Comparison of ENCODE assay signal across 16 cellular contexts in genomic region chr6:84773133-84773430, GRCh38. TPM values are rescaled to one million over a fixed set of nuclear protein-coding genes. Genes with fewer than 3 reads are reported as not detected.
DNase-seq lines count a peak whose midpoint lies in the region; ATAC-seq and TF ChIP-seq lines count a peak whose summit lies in the region.
"Had no signal": no experiment of that assay in that cellular context is flagged by ENCODE, and none has a peak within 500 bp of the region (broad histone marks: within the 10 kb centered on the region; RNA-seq: fewer than 3 reads in every experiment).

No MANE protein-coding gene starts in this region.

- H3K27me3 ChIP-seq in MM.1S (replicated peaks; ENCODE audit: insufficient read depth, low read length) (no peaks in the 10 kb centered on the region), osteoblast (ENCODE audit: insufficient read depth, low read length) (peaks cover 35% of the 10 kb centered on the region)

- no peaks in the 10 kb centered on the region for H3K36me3 ChIP-seq in MM.1S (replicated peaks; ENCODE audit: insufficient read depth, low read length)
- no peaks in the 10 kb centered on the region for H3K36me3 ChIP-seq in osteoblast (ENCODE audit: insufficient read depth, low read length)
- H3K36me3 ChIP-seq in mucosa of descending colon (ENCODE audit: low read depth): no peaks in the 10 kb centered on the region
- H3K36me3 ChIP-seq: neutrophil had no signal

- H3K9me3 ChIP-seq in MM.1S (replicated peaks; ENCODE audit: insufficient read depth, low read length): no peaks in the 10 kb centered on the region
- H3K9me3 ChIP-seq in osteoblast (ENCODE audit: low read depth, low read length): no peaks in the 10 kb centered on the region
- H3K9me3 ChIP-seq in mucosa of descending colon: no peaks in the 10 kb centered on the region
- H3K9me3 ChIP-seq: neutrophil had no signal

- H3K4me1 Mint-ChIP-seq in Calu3 (ENCODE audit: low read depth, unreplicated experiment): peaks cover 19% of the 10 kb centered on the region
- H3K4me1 Mint-ChIP-seq: immature natural killer cell had no signal

- no peaks in the 10 kb centered on the region for H3K9me2 ChIP-seq in MM.1S (replicated peaks; ENCODE audit: insufficient read depth, low read length)

- BruUV-seq in Calu3 (replicated peaks; lab: Mats Ljungman, UMichigan): no TSS peak

- H3K4me3 ChIP-seq in MM.1S (ENCODE audit: low read length) (peak overlapping the region; percentile 57), fibroblast of pulmonary artery (replicated peaks; ENCODE audit: low read depth, low read length) (peak overlapping the region; percentile 59), osteoblast (ENCODE audit: insufficient read depth, low read length) (peak overlapping the region; percentile 80), mucosa of descending colon (no peak overlapping the region)

- no peaks in the 10 kb centered on the region for H3K9me3 Mint-ChIP-seq in Calu3 (ENCODE audit: low read depth, unreplicated experiment)
- H3K9me3 Mint-ChIP-seq: activated CD8-positive, alpha-beta T cell treated with anti-CD3 and anti-CD28 coated beads for 36 hours had no signal

- no peak for DNase-seq in Calu3
- no peak for DNase-seq in MM.1S
- peak; percentile 55 for DNase-seq in fibroblast of pulmonary artery (ENCODE audit: low read depth)
- no peak for DNase-seq in osteoblast (ENCODE audit: insufficient read length, low spot score, missing footprints)
- DNase-seq in mucosa of descending colon: no peak
- DNase-seq in DMS79 treated with DMSO at 0.1 percent for 48 hours (lab: John Stamatoyannopoulos, UW): no peak
- DNase-seq: activated naive CD4-positive, alpha-beta T cell treated with anti-CD3 and anti-CD28 coated beads, Interleukin-2, amount 50 U/mL, for 16 hours; immature natural killer cell; NCI-H2029 treated with DMSO at 0.1 percent for 48 hours; stimulated activated CD4-positive, alpha-beta T cell treated with anti-CD3 and anti-CD28 coated beads, Interleukin-1b, Interleukin-23, amount 100 ng/mL, for 48 hours; stimulated activated naive CD4-positive, alpha-beta T cell treated with Interleukin-2 at 50 U/mL for 16 hours; T-helper 17 cell had no signal

- H3K4me2 ChIP-seq in MM.1S (ENCODE audit: low read depth, low read length) (peak overlapping the region; percentile 76), osteoblast (ENCODE audit: insufficient read depth, low read length) (peak overlapping the region; percentile 91)

- intact Hi-C loops in Calu3 (cut with micrococcal nuclease; ENCODE audit: unreplicated experiment): loop anchor here (5.0 kb wide), 1 partner anchor 206 kb away; no protein-coding TSS in a partner anchor
- intact Hi-C loops in mucosa of descending colon (cut with DNase I, micrococcal nuclease): no loop called here

- H3K36me3 Mint-ChIP-seq in Calu3 (ENCODE audit: insufficient read depth, unreplicated experiment): peaks cover 41% of the 10 kb centered on the region

- H3K4me1 ChIP-seq in MM.1S (ENCODE audit: low read length) (no peaks in the 10 kb centered on the region), osteoblast (ENCODE audit: insufficient read depth, low read length) (peaks cover 8% of the 10 kb centered on the region), mucosa of descending colon (ENCODE audit: low read depth) (peaks cover 3% of the 10 kb centered on the region)

- H4K20me1 ChIP-seq in MM.1S (ENCODE audit: insufficient read depth, low read length): no peaks in the 10 kb centered on the region
- no peaks in the 10 kb centered on the region for H4K20me1 ChIP-seq in osteoblast (ENCODE audit: insufficient read depth, low read length)

- TF ChIP-seq CTCF in Calu3 (IDR thresholded peaks at IDR 0.05; ENCODE audit: unreplicated experiment) (no peak), MM.1S (IDR thresholded peaks at IDR 0.05; ENCODE audit: low read length) (no peak), fibroblast of pulmonary artery (IDR thresholded peaks at IDR 0.05; ENCODE audit: low read length, missing control alignments) (no peak), osteoblast (IDR thresholded peaks at IDR 0.05; ENCODE audit: extremely low read depth, low read depth, low read length) (no peak), mucosa of descending colon (IDR thresholded peaks at IDR 0.05) (no peak)

- H3K4me3 Mint-ChIP-seq in Calu3 (ENCODE audit: low read depth, unreplicated experiment): peak overlapping the region; percentile 98
- H3K4me3 Mint-ChIP-seq: activated CD8-positive, alpha-beta T cell treated with anti-CD3 and anti-CD28 coated beads for 36 hours; immature natural killer cell; T-helper 17 cell had no signal

- H3K27ac ChIP-seq in MM.1S (ENCODE audit: low read length) (no peak overlapping the region), osteoblast (ENCODE audit: low read depth, low read length) (no peak overlapping the region)
- H3K27ac ChIP-seq: neutrophil had no signal

- no peaks in the 10 kb centered on the region for H3F3A ChIP-seq in MM.1S (ENCODE audit: insufficient read depth, low read length)

- H3K9ac ChIP-seq in MM.1S (ENCODE audit: low read length): no peak overlapping the region; the same call in 1 of the 2 replicates

- peak overlapping the region; percentile 74; the same call in 1 of the 2 replicates for H2AFZ ChIP-seq in MM.1S (ENCODE audit: low read length)
- peak overlapping the region; percentile 97 for H2AFZ ChIP-seq in osteoblast (ENCODE audit: low read length)

- no peaks in the 10 kb centered on the region for H3K27me3 Mint-ChIP-seq in Calu3 (ENCODE audit: unreplicated experiment)

- ATAC-seq in mucosa of descending colon: no peak
- no peak for ATAC-seq in GM18867 (IDR thresholded peaks at IDR 0.05; ENCODE audit: unreplicated experiment)
- no peak for ATAC-seq in HG03045 (IDR thresholded peaks at IDR 0.05; ENCODE audit: unreplicated experiment)
- ATAC-seq: T-helper 17 cell had no signal

- peak overlapping the region; percentile 93 for H3K27ac Mint-ChIP-seq in Calu3 (ENCODE audit: unreplicated experiment)
- H3K27ac Mint-ChIP-seq: activated CD8-positive, alpha-beta T cell treated with anti-CD3 and anti-CD28 coated beads for 36 hours; immature natural killer cell; T-helper 17 cell had no signal

- CTCF ChIA-PET in Calu3 (lab: Charles Lee): interaction anchor here (0.6 to 2.7 kb wide), 7 partner anchors 8 to 351 kb away, joined by 3 to 11 read pairs (median 3); partner anchors contain the start of gene TBX18

- H3K79me2 ChIP-seq in MM.1S (ENCODE audit: low read length) (no peaks in the 10 kb centered on the region), osteoblast (ENCODE audit: insufficient read depth, low read length) (no peaks in the 10 kb centered on the region)

RNA-seq across cellular contexts. Expression of gene TBX18, which starts 8.7 kb away (rescaled TPM):
- total RNA-seq in Calu3 (2022): 48.5 and 49.2 TPM in 2 replicates
- total RNA-seq in osteoblast: 64.1 and 65.1 TPM in 2 replicates
- 1 to 10 TPM in 1 of 3 donors, under 1 TPM in 2; 0.23 to 1.7 (median 0.82) TPM for total RNA-seq in mucosa of descending colon
- total RNA-seq: activated CD8-positive, alpha-beta T cell treated with anti-CD3 and anti-CD28 coated beads for 36 hours; T-helper 17 cell had no signal

Comparison
In these comparisons a context has a peak if more than half of its experiments do, and no peak if none do; other contexts are left out.
1. RNA of gene TBX18, which starts 8.7 kb away (total RNA-seq): 64.1 to 65.1 TPM in osteoblast and 48.5 to 49.2 TPM in Calu3; 0.23 to 1.7 TPM in mucosa of descending colon; every median in the first group is over 10 times any median in the second.